Comparison of ENCODE assay signal across 1 cellular context in genomic region chrX:46597774-46598173, GRCh38.
TF ChIP-seq lines count a peak whose summit lies in the region.

No MANE protein-coding gene starts in this region.

TF ChIP-seq in WTC11, 78 proteins besides CTCF, POLR2A, EP300 and RAD21 (continued from another document):
- TF ChIP-seq TCF7 (CRISPR knock-in tag; IDR thresholded peaks at IDR 0.05; ENCODE audit: low read depth) (no peak), ZSCAN18 (CRISPR knock-in tag; IDR thresholded peaks at IDR 0.05) (no peak), HMGA2 (CRISPR knock-in tag; IDR thresholded peaks at IDR 0.05) (no peak), ERG (CRISPR knock-in tag; IDR thresholded peaks at IDR 0.05) (no peak), JAZF1 (CRISPR knock-in tag; IDR thresholded peaks at IDR 0.05) (no peak), RORB (CRISPR knock-in tag; IDR thresholded peaks at IDR 0.05) (no peak)
